40 cellular contexts compared by ENCODE assay signal in genomic region chr2:11321847-11322246, GRCh38.
"Had no signal": no experiment of that assay in that cellular context is flagged by ENCODE, and none has a peak within 500 bp of the region (broad histone marks: within the 10 kb centered on the region; RNA-seq: fewer than 3 reads in every experiment).

No MANE protein-coding gene starts in this region.

- FAIRE-seq: astrocyte, bronchial epithelial cell had no signal

- H3K9me3 ChIP-seq: adrenal gland, ascending aorta, body of pancreas, breast epithelium had no signal

- H3K27me3 ChIP-seq: adrenal gland, ascending aorta, body of pancreas, brain microvascular endothelial cell, breast epithelium, cardiac muscle cell had no signal

- DNase-seq: activated effector memory CD4-positive, alpha-beta T cell treated with anti-CD3 and anti-CD28 coated beads, Interleukin-2, amount 50 U/mL, for 16 hours; activated effector memory CD4-positive, alpha-beta T cell treated with Interleukin-2 at 50 U/mL for 16 hours; activated gamma-delta T cell; activated gamma-delta T cell treated with Interleukin-2 at 50 U/mL for 16 hours; activated naive CD4-positive, alpha-beta T cell; activated naive CD4-positive, alpha-beta T cell treated with anti-CD3 and anti-CD28 coated beads for 36 hours; activated naive CD4-positive, alpha-beta T cell treated with anti-CD3 and anti-CD28 coated beads, Interleukin-2, amount 10 ng/mL, durations not matched to agents 7 days and 5 days; activated naive CD4-positive, alpha-beta T cell treated with anti-CD3 and anti-CD28 coated beads, Interleukin-2, amount 50 U/mL, for 16 hours; activated naive CD4-positive, alpha-beta T cell treated with Interleukin-2 at 50 U/mL for 16 hours; activated naive CD8-positive, alpha-beta T cell treated with anti-CD3 and anti-CD28 coated beads for 36 hours; activated naive CD8-positive, alpha-beta T cell treated with anti-CD3 and anti-CD28 coated beads, Interleukin-2, amount 10 ng/mL, durations not matched to agents 7 days and 5 days; activated naive CD8-positive, alpha-beta T cell treated with anti-CD3 and anti-CD28 coated beads, Interleukin-2, amount 50 U/mL, for 24 hours; activated T-cell treated with anti-CD3 and anti-CD28 coated beads, Interleukin-2, amount 50 U/mL, for 1 hour; activated T-cell treated with anti-CD3 and anti-CD28 coated beads, Interleukin-2, amount 50 U/mL, for 24 hours; activated T-cell treated with anti-CD3 and anti-CD28 coated beads, Interleukin-2, amount 50 U/mL, for 4 hours; activated T-cell treated with anti-CD3 and anti-CD28 coated beads, Interleukin-2, amount 50 U/mL, for 48 hours; activated T-cell treated with anti-CD3 and anti-CD28 coated beads, Interleukin-2, amount 50 U/mL, for 72 hours; adrenal gland; amniotic stem cell; amygdala; anterior cingulate cortex; aorta; body of pancreas; brain microvascular endothelial cell; caudate nucleus; central memory CD4-positive, alpha-beta T cell; cerebellar nuclear complex had no signal

- H3K4me3 Mint-ChIP-seq: activated naive CD4-positive, alpha-beta T cell treated with anti-CD3 and anti-CD28 coated beads for 36 hours; activated naive CD4-positive, alpha-beta T cell treated with anti-CD3 and anti-CD28 coated beads, Interleukin-2, amount 10 ng/mL, durations not matched to agents 7 days and 5 days; activated naive CD4-positive, alpha-beta T cell treated with anti-CD3 and anti-CD28 coated beads, Interleukin-2, amount 50 U/mL, for 24 hours; activated naive CD8-positive, alpha-beta T cell; activated naive CD8-positive, alpha-beta T cell treated with anti-CD3 and anti-CD28 coated beads for 36 hours; activated naive CD8-positive, alpha-beta T cell treated with anti-CD3 and anti-CD28 coated beads, Interleukin-2, amount 10 ng/mL, durations not matched to agents 7 days and 5 days; activated naive CD8-positive, alpha-beta T cell treated with anti-CD3 and anti-CD28 coated beads, Interleukin-2, amount 50 U/mL, for 24 hours; activated T-cell treated with anti-CD3 and anti-CD28 coated beads, Interleukin-2, amount 50 U/mL, for 24 hours; activated T-cell treated with anti-CD3 and anti-CD28 coated beads, Interleukin-2, amount 50 U/mL, for 4 hours; activated T-cell treated with anti-CD3 and anti-CD28 coated beads, Interleukin-2, amount 50 U/mL, for 72 hours; activated T-helper 1 cell treated with anti-CD3 and anti-CD28 coated beads, Interleukin-12 subunit alpha, Interleukin-12 subunit beta, Interleukin-2, Interleukin-4 antibody, amounts not matched to agents 30 ng/mL and 10 ng/mL and 1 ng/mL, durations not matched to agents 14 hours and 24 hours and 36 hours; activated T-helper 17 cell treated with anti-CD3 and anti-CD28 coated beads, Interleukin-2, amount 50 U/mL, for 72 hours; brain; central memory CD8-positive, alpha-beta T cell had no signal

- H3K4me3 ChIP-seq: adrenal gland, ascending aorta, body of pancreas, breast epithelium, cardiac muscle cell had no signal

- H3K27ac ChIP-seq: adrenal gland, ascending aorta, body of pancreas, brain microvascular endothelial cell, breast epithelium, cardiac muscle cell had no signal

- H3K36me3 ChIP-seq: adrenal gland, ascending aorta, brain microvascular endothelial cell, breast epithelium, cardiac muscle cell had no signal

- ATAC-seq: activated naive CD4-positive, alpha-beta T cell treated with anti-CD3 and anti-CD28 coated beads, Interleukin-2, amount 50 U/mL, for 72 hours; activated naive CD8-positive, alpha-beta T cell treated with anti-CD3 and anti-CD28 coated beads, Interleukin-2, amount 50 U/mL, for 24 hours; activated T-cell treated with anti-CD3 and anti-CD28 coated beads, Interleukin-2, amount 50 U/mL, for 4 hours; activated T-cell treated with anti-CD3 and anti-CD28 coated beads, Interleukin-2, amount 50 U/mL, for 72 hours; activated T-helper 17 cell treated with anti-CD3 and anti-CD28 coated beads, Interleukin-2, amount 50 U/mL, for 72 hours; body of pancreas had no signal

- H3K4me1 Mint-ChIP-seq: activated naive CD4-positive, alpha-beta T cell treated with anti-CD3 and anti-CD28 coated beads, Interleukin-2, amount 10 ng/mL, durations not matched to agents 7 days and 5 days; activated T-helper 17 cell treated with anti-CD3 and anti-CD28 coated beads, Interleukin-2, amount 50 U/mL, for 72 hours had no signal

- H3K36me3 Mint-ChIP-seq: activated naive CD8-positive, alpha-beta T cell; activated naive CD8-positive, alpha-beta T cell treated with anti-CD3 and anti-CD28 coated beads, Interleukin-2, amount 10 ng/mL, durations not matched to agents 7 days and 5 days had no signal

- H3K9me3 Mint-ChIP-seq: activated naive CD4-positive, alpha-beta T cell treated with anti-CD3 and anti-CD28 coated beads, Interleukin-2, amount 10 ng/mL, durations not matched to agents 7 days and 5 days; activated naive CD4-positive, alpha-beta T cell treated with anti-CD3 and anti-CD28 coated beads, Interleukin-2, amount 50 U/mL, for 24 hours; activated naive CD4-positive, alpha-beta T cell treated with anti-CD3 and anti-CD28 coated beads, Interleukin-2, amount 50 U/mL, for 72 hours; activated naive CD8-positive, alpha-beta T cell treated with anti-CD3 and anti-CD28 coated beads, Interleukin-2, amount 10 ng/mL, durations not matched to agents 7 days and 5 days; activated naive CD8-positive, alpha-beta T cell treated with anti-CD3 and anti-CD28 coated beads, Interleukin-2, amount 50 U/mL, for 24 hours; activated T-cell treated with anti-CD3 and anti-CD28 coated beads, Interleukin-2, amount 50 U/mL, for 24 hours; activated T-cell treated with anti-CD3 and anti-CD28 coated beads, Interleukin-2, amount 50 U/mL, for 4 hours; activated T-helper 1 cell treated with anti-CD3 and anti-CD28 coated beads, Interleukin-12 subunit alpha, Interleukin-12 subunit beta, Interleukin-2, Interleukin-4 antibody, amounts not matched to agents 30 ng/mL and 10 ng/mL and 1 ng/mL, durations not matched to agents 14 hours and 24 hours and 36 hours; activated T-helper 17 cell treated with anti-CD3 and anti-CD28 coated beads, Interleukin-2, amount 50 U/mL, for 72 hours; activated T-helper 2 cell treated with anti-CD3 and anti-CD28 coated beads, Interferon-gamma antibody, Interleukin-2, Interleukin-4, amounts not matched to agents 10 μg/mL and 5 μg/mL and 100 μg/mL, durations not matched to agents 14 hours and 24 hours and 36 hours; central memory CD8-positive, alpha-beta T cell had no signal

- H3K27ac Mint-ChIP-seq: activated naive CD4-positive, alpha-beta T cell treated with anti-CD3 and anti-CD28 coated beads for 36 hours; activated naive CD4-positive, alpha-beta T cell treated with anti-CD3 and anti-CD28 coated beads, Interleukin-2, amount 10 ng/mL, durations not matched to agents 7 days and 5 days; activated naive CD4-positive, alpha-beta T cell treated with anti-CD3 and anti-CD28 coated beads, Interleukin-2, amount 50 U/mL, for 24 hours; activated naive CD4-positive, alpha-beta T cell treated with anti-CD3 and anti-CD28 coated beads, Interleukin-2, amount 50 U/mL, for 72 hours; activated naive CD8-positive, alpha-beta T cell; activated naive CD8-positive, alpha-beta T cell treated with anti-CD3 and anti-CD28 coated beads for 36 hours; activated naive CD8-positive, alpha-beta T cell treated with anti-CD3 and anti-CD28 coated beads, Interleukin-2, amount 10 ng/mL, durations not matched to agents 7 days and 5 days; activated naive CD8-positive, alpha-beta T cell treated with anti-CD3 and anti-CD28 coated beads, Interleukin-2, amount 50 U/mL, for 24 hours; activated T-cell treated with anti-CD3 and anti-CD28 coated beads, Interleukin-2, amount 50 U/mL, for 24 hours; activated T-cell treated with anti-CD3 and anti-CD28 coated beads, Interleukin-2, amount 50 U/mL, for 72 hours; activated T-helper 1 cell treated with anti-CD3 and anti-CD28 coated beads, Interleukin-12 subunit alpha, Interleukin-12 subunit beta, Interleukin-2, Interleukin-4 antibody, amounts not matched to agents 30 ng/mL and 10 ng/mL and 1 ng/mL, durations not matched to agents 14 hours and 24 hours and 36 hours; activated T-helper 17 cell treated with anti-CD3 and anti-CD28 coated beads, Interleukin-2, amount 50 U/mL, for 72 hours; activated T-helper 2 cell treated with anti-CD3 and anti-CD28 coated beads, Interferon-gamma antibody, Interleukin-2, Interleukin-4, amounts not matched to agents 10 μg/mL and 5 μg/mL and 100 μg/mL, durations not matched to agents 14 hours and 24 hours and 36 hours; brain had no signal

- H3K4me1 ChIP-seq: breast epithelium had no signal

- H3K27me3 Mint-ChIP-seq: activated naive CD4-positive, alpha-beta T cell treated with anti-CD3 and anti-CD28 coated beads, Interleukin-2, amount 10 ng/mL, durations not matched to agents 7 days and 5 days; activated naive CD4-positive, alpha-beta T cell treated with anti-CD3 and anti-CD28 coated beads, Interleukin-2, amount 50 U/mL, for 24 hours; activated naive CD8-positive, alpha-beta T cell; activated naive CD8-positive, alpha-beta T cell treated with anti-CD3 and anti-CD28 coated beads for 36 hours; activated naive CD8-positive, alpha-beta T cell treated with anti-CD3 and anti-CD28 coated beads, Interleukin-2, amount 10 ng/mL, durations not matched to agents 7 days and 5 days; activated naive CD8-positive, alpha-beta T cell treated with anti-CD3 and anti-CD28 coated beads, Interleukin-2, amount 50 U/mL, for 24 hours; activated T-cell treated with anti-CD3 and anti-CD28 coated beads, Interleukin-2, amount 50 U/mL, for 24 hours; activated T-helper 17 cell treated with anti-CD3 and anti-CD28 coated beads, Interleukin-2, amount 50 U/mL, for 72 hours; brain; central memory CD8-positive, alpha-beta T cell had no signal
